Comparison of ENCODE assay signal across 11 cellular contexts in the genomic region with DNA sequence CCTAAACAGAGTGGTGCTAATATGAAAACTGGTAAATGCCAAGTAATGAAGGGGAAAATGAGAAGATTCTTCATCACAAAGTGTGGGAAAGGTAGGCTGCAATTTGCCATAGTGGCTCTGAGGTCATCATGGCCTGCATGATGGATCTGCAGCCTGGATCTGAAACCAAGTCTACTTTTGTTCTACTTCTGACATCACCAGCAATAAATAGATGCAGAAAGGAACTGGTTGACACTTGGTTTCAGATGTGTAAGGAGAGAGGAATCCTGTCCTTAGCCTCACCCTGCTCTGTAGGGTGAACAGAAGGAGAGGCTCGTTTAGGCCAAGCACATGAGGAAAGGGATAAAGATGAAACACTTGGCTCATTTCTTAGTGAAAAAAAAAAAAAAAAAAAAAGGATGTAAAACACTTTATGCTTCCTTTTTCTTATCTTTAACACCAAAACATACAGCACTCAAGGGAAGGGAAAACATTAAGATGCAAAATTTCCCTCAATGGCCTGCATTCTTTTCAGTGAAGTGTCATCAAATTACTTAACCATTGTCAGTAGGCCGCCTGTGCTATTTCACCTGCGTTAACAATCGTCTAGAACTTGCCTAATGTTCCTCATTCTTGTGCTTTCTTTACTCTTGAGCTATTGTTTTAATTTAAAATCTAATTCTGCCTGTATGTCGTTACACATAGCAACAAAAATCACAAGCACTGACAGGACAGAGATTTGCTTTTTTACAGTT. TPM values are rescaled to one million over a fixed set of nuclear protein-coding genes. Genes with fewer than 3 reads are reported as not detected.
DNase-seq lines count a peak whose midpoint lies in the region; ATAC-seq and TF ChIP-seq lines count a peak whose summit lies in the region.
"Had no signal": no experiment of that assay in that cellular context is flagged by ENCODE, and none has a peak within 500 bp of the region (broad histone marks: within the 10 kb centered on the region; RNA-seq: fewer than 3 reads in every experiment).

No MANE protein-coding gene starts in this region.

- no peak overlapping the region for H3K4me3 Mint-ChIP-seq in WTC11
- H3K4me3 Mint-ChIP-seq in activated naive CD8-positive, alpha-beta T cell treated with anti-CD3 and anti-CD28 coated beads for 36 hours, result no peak overlapping the region

- CTCF ChIA-PET in WTC11 (lab: Charles Lee), result no interaction called here

- TF ChIP-seq CTCF in WTC11 (IDR thresholded peaks at IDR 0.05) (no peak), psoas muscle (IDR thresholded peaks at IDR 0.05) (no peak)

- H3K4me1 ChIP-seq in psoas muscle, result peaks cover 29% of the 10 kb centered on the region

- H3K4me1 Mint-ChIP-seq in WTC11, result peaks cover 53% of the 10 kb centered on the region
- H3K4me1 Mint-ChIP-seq in activated naive CD8-positive, alpha-beta T cell treated with anti-CD3 and anti-CD28 coated beads for 36 hours, result peaks cover 6% of the 10 kb centered on the region

- H3K9me3 Mint-ChIP-seq in WTC11, result no peaks in the 10 kb centered on the region
- H3K9me3 Mint-ChIP-seq in activated naive CD8-positive, alpha-beta T cell treated with anti-CD3 and anti-CD28 coated beads for 36 hours, result no peaks in the 10 kb centered on the region

- H3K27ac ChIP-seq in psoas muscle, result peak overlapping the region; percentile 93
- H3K27ac ChIP-seq: stomach had no signal

- peak; percentile 78 for ATAC-seq in GM18868 (IDR thresholded peaks at IDR 0.05; ENCODE audit: unreplicated experiment)
- peak; percentile 68 for ATAC-seq in HG02759 (IDR thresholded peaks at IDR 0.05; ENCODE audit: unreplicated experiment)
- peak; percentile 54 for ATAC-seq in WTC11
- peak; percentile 68 to 80 (median 77) for ATAC-seq in psoas muscle
- ATAC-seq in HG03097 (IDR thresholded peaks at IDR 0.05; ENCODE audit: low FRiP score, unreplicated experiment), result no peak

- H3K4me3 ChIP-seq in psoas muscle, result peak overlapping the region; percentile 75
- H3K4me3 ChIP-seq: stomach had no signal

- 18 to 32% (median 22%) methylated on average over 5 of the region's 5 CpGs for WGBS in psoas muscle, 3 donors

- H3K27ac Mint-ChIP-seq in WTC11, result peak overlapping the region; percentile 72
- no peak overlapping the region for H3K27ac Mint-ChIP-seq in activated naive CD8-positive, alpha-beta T cell treated with anti-CD3 and anti-CD28 coated beads for 36 hours

- POLR2A ChIA-PET in WTC11 (lab: Charles Lee), result no interaction called here

- H3K9me3 ChIP-seq in psoas muscle, result no peaks in the 10 kb centered on the region
- H3K9me3 ChIP-seq: stomach had no signal

- no peaks in the 10 kb centered on the region for H3K27me3 ChIP-seq in psoas muscle (ENCODE audit: insufficient read depth in 3 of 3, low read length in 2 of 3)
- H3K27me3 ChIP-seq: stomach had no signal

- H3K36me3 ChIP-seq in psoas muscle (ENCODE audit: insufficient read depth in 1 of 2, low read depth in 1 of 2), result peaks cover 0 to 69% of the 10 kb centered on the region in 2 donors
- H3K36me3 ChIP-seq: stomach had no signal

- intact Hi-C loops in psoas muscle (cut with DNase I), result no loop called here

- DNase-seq in WTC11 (ENCODE audit: low spot score), result no peak
- no peak for DNase-seq in psoas muscle
- no peak for DNase-seq in NCI-H82 treated with DMSO at 0.1 percent for 48 hours (lab: John Stamatoyannopoulos, UW; ENCODE audit: unreplicated experiment)
- DNase-seq in activated naive CD8-positive, alpha-beta T cell treated with anti-CD3 and anti-CD28 coated beads for 36 hours, result no peak
- DNase-seq in SIG-M5 treated with dmso at 0.1 percent for 504 hours (lab: John Stamatoyannopoulos, UW; ENCODE audit: unreplicated experiment), result no peak
- DNase-seq: amygdala, NCI-H446, stomach had no signal

- no peaks in the 10 kb centered on the region for H3K27me3 Mint-ChIP-seq in WTC11 (ENCODE audit: low read depth)
- H3K27me3 Mint-ChIP-seq in activated naive CD8-positive, alpha-beta T cell treated with anti-CD3 and anti-CD28 coated beads for 36 hours, result no peaks in the 10 kb centered on the region

- H3K36me3 Mint-ChIP-seq in WTC11, result no peaks in the 10 kb centered on the region
- H3K36me3 Mint-ChIP-seq in activated naive CD8-positive, alpha-beta T cell treated with anti-CD3 and anti-CD28 coated beads for 36 hours, result no peaks in the 10 kb centered on the region

TF ChIP-seq in WTC11, 78 proteins besides CTCF, POLR2A, EP300 and RAD21:
- TF ChIP-seq, protein P1, sequence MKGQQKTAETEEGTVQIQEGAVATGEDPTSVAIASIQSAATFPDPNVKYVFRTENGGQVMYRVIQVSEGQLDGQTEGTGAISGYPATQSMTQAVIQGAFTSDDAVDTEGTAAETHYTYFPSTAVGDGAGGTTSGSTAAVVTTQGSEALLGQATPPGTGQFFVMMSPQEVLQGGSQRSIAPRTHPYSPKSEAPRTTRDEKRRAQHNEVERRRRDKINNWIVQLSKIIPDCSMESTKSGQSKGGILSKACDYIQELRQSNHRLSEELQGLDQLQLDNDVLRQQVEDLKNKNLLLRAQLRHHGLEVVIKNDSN (CRISPR knock-in tag; IDR thresholded peaks at IDR 0.05), result no peak
- TF ChIP-seq FOXP1 (CRISPR knock-in tag; IDR thresholded peaks at IDR 0.05; ENCODE audit: borderline replicate concordance), result no peak
- TF ChIP-seq FOXP4 (CRISPR knock-in tag; IDR thresholded peaks at IDR 0.05), result no peak
- TF ChIP-seq SP1 (CRISPR knock-in tag; conservative IDR thresholded peaks at IDR 0.05), result no peak
- TF ChIP-seq, protein P2, sequence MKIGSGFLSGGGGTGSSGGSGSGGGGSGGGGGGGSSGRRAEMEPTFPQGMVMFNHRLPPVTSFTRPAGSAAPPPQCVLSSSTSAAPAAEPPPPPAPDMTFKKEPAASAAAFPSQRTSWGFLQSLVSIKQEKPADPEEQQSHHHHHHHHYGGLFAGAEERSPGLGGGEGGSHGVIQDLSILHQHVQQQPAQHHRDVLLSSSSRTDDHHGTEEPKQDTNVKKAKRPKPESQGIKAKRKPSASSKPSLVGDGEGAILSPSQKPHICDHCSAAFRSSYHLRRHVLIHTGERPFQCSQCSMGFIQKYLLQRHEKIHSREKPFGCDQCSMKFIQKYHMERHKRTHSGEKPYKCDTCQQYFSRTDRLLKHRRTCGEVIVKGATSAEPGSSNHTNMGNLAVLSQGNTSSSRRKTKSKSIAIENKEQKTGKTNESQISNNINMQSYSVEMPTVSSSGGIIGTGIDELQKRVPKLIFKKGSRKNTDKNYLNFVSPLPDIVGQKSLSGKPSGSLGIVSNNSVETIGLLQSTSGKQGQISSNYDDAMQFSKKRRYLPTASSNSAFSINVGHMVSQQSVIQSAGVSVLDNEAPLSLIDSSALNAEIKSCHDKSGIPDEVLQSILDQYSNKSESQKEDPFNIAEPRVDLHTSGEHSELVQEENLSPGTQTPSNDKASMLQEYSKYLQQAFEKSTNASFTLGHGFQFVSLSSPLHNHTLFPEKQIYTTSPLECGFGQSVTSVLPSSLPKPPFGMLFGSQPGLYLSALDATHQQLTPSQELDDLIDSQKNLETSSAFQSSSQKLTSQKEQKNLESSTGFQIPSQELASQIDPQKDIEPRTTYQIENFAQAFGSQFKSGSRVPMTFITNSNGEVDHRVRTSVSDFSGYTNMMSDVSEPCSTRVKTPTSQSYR (CRISPR knock-in tag; IDR thresholded peaks at IDR 0.05), result no peak
- no peak for TF ChIP-seq RORB (CRISPR knock-in tag; IDR thresholded peaks at IDR 0.05)
- TF ChIP-seq MYBL2 (CRISPR knock-in tag; IDR thresholded peaks at IDR 0.05), result no peak
- TF ChIP-seq ZMAT4 (CRISPR knock-in tag; IDR thresholded peaks at IDR 0.05), result no peak

RNA-seq across cellular contexts. Expression of gene NEB, which starts 3.9 kb away (rescaled TPM):
- total RNA-seq in WTC11 (2021) (1.7 to 2.1 TPM (median 1.9 TPM) in 3 replicates), psoas muscle (1,000 to 10,000 TPM; 2,020 to 7,790 (median 5,587) TPM)
- 1,000 to 10,000 TPM in 2 of 3 donors, 100 to 1,000 TPM in 1; 796 to 1,696 (median 1,565) TPM for polyA plus RNA-seq in psoas muscle
- under 1 TPM; 0.06 to 0.20 TPM for total RNA-seq in activated naive CD8-positive, alpha-beta T cell treated with anti-CD3 and anti-CD28 coated beads for 36 hours

Comparison
In these comparisons a context has a peak if more than half of its experiments do, and no peak if none do; other contexts are left out.
1. RNA of gene NEB, which starts 3.9 kb away (total RNA-seq): 2,020 to 7,790 TPM in psoas muscle; 1.7 to 2.1 TPM in WTC11 and 0.06 to 0.20 TPM in activated naive CD8-positive, alpha-beta T cell treated with anti-CD3 and anti-CD28 coated beads for 36 hours; every median in the first group is over 100 times any median in the second.